ENCODE assay signal across 8 cellular contexts in genomic region chr19:3184847-3185481, GRCh38. TPM values are rescaled to one million over a fixed set of nuclear protein-coding genes. Genes with fewer than 3 reads are reported as not detected.
DNase-seq lines count a peak whose midpoint lies in the region; ATAC-seq and TF ChIP-seq lines count a peak whose summit lies in the region.

No MANE protein-coding gene starts in this region.

- peaks cover 13% of the 10 kb centered on the region; the same call in 1 of the 2 replicates for H3K36me3 ChIP-seq in OCI-LY1 (ENCODE audit: insufficient read depth, low read length)

- intact Hi-C loops in Right ventricle myocardium inferior (cut with DNase I) (no loop called here), posterior cingulate gyrus (cut with DNase I) (no loop called here)

- no peaks in the 10 kb centered on the region for H3K9me3 ChIP-seq in OCI-LY1 (ENCODE audit: low read length)

- ATAC-seq in GM18520 (IDR thresholded peaks at IDR 0.05; ENCODE audit: unreplicated experiment) (peak; percentile 7), HG03354 (IDR thresholded peaks at IDR 0.05; ENCODE audit: poor library complexity, severe bottlenecking, unreplicated experiment) (peak; percentile 31), Right ventricle myocardium inferior (peak; percentile 65), HG02759 (IDR thresholded peaks at IDR 0.05; ENCODE audit: unreplicated experiment) (no peak)

- H3F3A ChIP-seq in OCI-LY1 (ENCODE audit: insufficient read depth, low read length) = no peaks in the 10 kb centered on the region

- H3K27ac ChIP-seq in 22Rv1 (peak overlapping the region; percentile 80), OCI-LY1 (ENCODE audit: low read depth, low read length, poor library complexity, severe bottlenecking) (peak overlapping the region; percentile 71)

- peaks cover 32% of the 10 kb centered on the region for H3K79me2 ChIP-seq in OCI-LY1 (ENCODE audit: insufficient read depth, low read length)

- peak overlapping the region; percentile 98 for H3K9ac ChIP-seq in OCI-LY1 (ENCODE audit: low read length)

- H3K4me3 ChIP-seq in OCI-LY1 (ENCODE audit: low read depth, low read length, poor library complexity, severe bottlenecking) = peak overlapping the region; percentile 91

- DNase-seq in activated gamma-delta T cell treated with anti-CD3 and anti-CD28 coated beads, Interleukin-2, amount 50 U/mL, for 16 hours (ENCODE audit: low read depth) = peak; percentile 52
- peak; percentile 88 for DNase-seq in Right ventricle myocardium inferior (ENCODE audit: missing footprints)
- DNase-seq in posterior cingulate gyrus = peak; percentile 58 to 94 (median 81)

- H4K20me1 ChIP-seq in OCI-LY1 (ENCODE audit: insufficient read depth, low read length) = no peaks in the 10 kb centered on the region

- H2AFZ ChIP-seq in OCI-LY1 (ENCODE audit: low read length) = peak overlapping the region; percentile 77

- peaks cover 38% of the 10 kb centered on the region for H3K4me1 ChIP-seq in OCI-LY1 (ENCODE audit: insufficient read depth, low read length, severe bottlenecking)

- no peaks in the 10 kb centered on the region for H3K27me3 ChIP-seq in OCI-LY1 (ENCODE audit: insufficient read depth, low read length)

- no peak for TF ChIP-seq CTCF in 22Rv1 (IDR thresholded peaks at IDR 0.05)
- no peak for TF ChIP-seq CTCF in OCI-LY1 (IDR thresholded peaks at IDR 0.05; ENCODE audit: low read length)

- no peaks in the 10 kb centered on the region for H3K9me2 ChIP-seq in OCI-LY1 (ENCODE audit: low read depth, low read length)

- peak overlapping the region; percentile 77 for H3K4me2 ChIP-seq in OCI-LY1 (ENCODE audit: low read length)

RNA-seq across cellular contexts. Expression of gene NCLN, which starts 0.8 kb away (rescaled TPM):
- total RNA-seq in Right ventricle myocardium inferior = 23.7 TPM

RNA-seq across cellular contexts. Expression of gene S1PR4, which starts 6.4 kb away (rescaled TPM):
- total RNA-seq in Right ventricle myocardium inferior = 1.2 TPM

RNA-seq across cellular contexts. Expression of gene CELF5, which starts 39.5 kb away (rescaled TPM):
- not detected for total RNA-seq in Right ventricle myocardium inferior

RNA-seq across cellular contexts. Expression of gene GNA15, which starts 49.1 kb away (rescaled TPM):
- total RNA-seq in Right ventricle myocardium inferior = 2.9 TPM
